Comparison of ENCODE assay signal across 12 cellular contexts in the genomic region with DNA sequence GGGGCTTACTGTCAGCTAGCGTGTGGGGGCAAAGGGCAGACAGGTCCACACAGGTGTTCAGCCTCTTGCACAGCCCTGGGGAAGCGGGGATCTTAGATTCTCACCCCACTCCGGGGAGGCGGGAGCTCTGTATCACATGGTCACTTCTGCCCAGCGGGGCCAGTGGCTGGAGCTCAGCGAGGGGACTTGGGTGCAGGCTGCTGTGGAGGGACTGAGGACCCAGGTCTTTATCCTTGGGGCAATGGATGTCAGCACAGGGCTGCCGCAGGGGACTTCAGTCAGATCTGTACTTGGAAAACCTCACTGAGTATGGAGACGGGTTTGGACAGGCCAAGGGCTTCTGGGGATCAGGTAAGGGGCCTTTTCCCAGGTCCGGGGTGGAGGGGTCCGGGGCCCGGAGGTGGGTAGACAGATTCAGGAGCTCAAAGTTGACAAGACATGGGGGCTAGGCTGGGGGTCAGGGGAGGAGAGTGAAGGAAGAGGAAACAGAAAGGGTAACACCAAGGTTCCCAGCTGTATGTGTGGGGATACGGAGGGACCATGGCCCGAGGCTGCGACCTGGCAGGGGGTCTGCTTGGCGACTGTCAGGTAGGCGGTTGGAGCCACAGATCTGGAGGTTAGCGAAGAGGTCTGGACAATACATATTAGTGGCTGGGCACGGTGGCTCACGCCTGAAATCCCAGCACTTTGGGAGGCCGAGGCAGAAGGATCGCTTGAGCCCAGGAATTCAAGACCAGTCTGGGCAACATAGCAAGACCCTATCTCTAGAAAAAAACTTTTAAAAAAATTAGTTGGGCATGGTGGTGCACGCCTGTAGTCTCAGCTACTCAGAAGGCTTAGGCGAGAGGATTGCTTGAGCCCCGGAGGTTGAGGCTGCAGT. TPM values are rescaled to one million over a fixed set of nuclear protein-coding genes. Genes with fewer than 3 reads are reported as not detected.
A peak's percentile ranks its signal among the peaks of the same experiment; 100 is the strongest.
DNase-seq lines count a peak whose midpoint lies in the region; ATAC-seq and TF ChIP-seq lines count a peak whose summit lies in the region.
"Had no signal": no experiment of that assay in that cellular context is flagged by ENCODE, and none has a peak within 500 bp of the region (broad histone marks: within the 10 kb centered on the region; RNA-seq: fewer than 3 reads in every experiment).

No MANE protein-coding gene starts in this region.

- no peak overlapping the region for H3K4me3 Mint-ChIP-seq in CD14-positive monocyte
- H3K4me3 Mint-ChIP-seq in neural progenitor cell: peak overlapping the region; percentile 67

- no peaks in the 10 kb centered on the region for H3K36me3 ChIP-seq in H7 (replicated peaks; ENCODE audit: control insufficient read depth, insufficient read depth, low read length)
- H3K36me3 ChIP-seq in neural progenitor cell: no peaks in the 10 kb centered on the region

- peaks cover 31% of the 10 kb centered on the region for H3F3A ChIP-seq in neural progenitor cell (ENCODE audit: low read depth)

- H3K27ac ChIP-seq in neural progenitor cell: no peak overlapping the region
- H3K27ac ChIP-seq: SK-N-MC had no signal

- no peak overlapping the region for H2AFZ ChIP-seq in neural progenitor cell (replicated peaks)

- ATAC-seq in HG02884 (IDR thresholded peaks at IDR 0.05; ENCODE audit: unreplicated experiment) (no peak), GM18868 (IDR thresholded peaks at IDR 0.05; ENCODE audit: unreplicated experiment) (no peak), GM18909 (IDR thresholded peaks at IDR 0.05; ENCODE audit: poor library complexity, unreplicated experiment) (no peak)

- peak; percentile 40 for DNase-seq in CD14-positive monocyte (ENCODE audit: low spot score)
- peak; percentile 45 for DNase-seq in H7
- DNase-seq in epidermal melanocyte (ENCODE audit: insufficient read length, low spot score): peak; percentile 13
- no peak for DNase-seq in neural progenitor cell (ENCODE audit: low spot score)
- DNase-seq in globus pallidus (ENCODE audit: low spot score): no peak
- DNase-seq: dermis blood vessel endothelial cell, NCI-H2081 treated with DMSO at 0.1 percent for 48 hours, NCI-H524 treated with DMSO at 0.1 percent for 48 hours had no signal

- H3K27me3 Mint-ChIP-seq in CD14-positive monocyte (ENCODE audit: low read depth in 3 of 3) (peaks cover 7 to 18% (median 11%) of the 10 kb centered on the region in 3 donors), neural progenitor cell (ENCODE audit: insufficient read depth, low read depth) (peaks cover 6% of the 10 kb centered on the region)

- no peaks in the 10 kb centered on the region for H3K27me3 ChIP-seq in H7 (ENCODE audit: control insufficient read depth, insufficient read depth, low read length)
- peaks cover 11% of the 10 kb centered on the region for H3K27me3 ChIP-seq in neural progenitor cell

- peaks cover 29% of the 10 kb centered on the region for H3K4me1 Mint-ChIP-seq in CD14-positive monocyte
- H3K4me1 Mint-ChIP-seq in neural progenitor cell: peaks cover 35% of the 10 kb centered on the region

- H3K4me3 ChIP-seq in H7 (ENCODE audit: insufficient read depth, low read depth, low read length) (no peak overlapping the region), neural progenitor cell (no peak overlapping the region)
- H3K4me3 ChIP-seq: SK-N-MC had no signal

- H3K79me2 ChIP-seq in neural progenitor cell (ENCODE audit: low read depth): no peaks in the 10 kb centered on the region

- H3K9me3 Mint-ChIP-seq in CD14-positive monocyte (peaks cover 0 to 7% (median 5%) of the 10 kb centered on the region in 7 donors), neural progenitor cell (peaks cover 12% of the 10 kb centered on the region)

- TF ChIP-seq CTCF in CD14-positive monocyte (IDR thresholded peaks at IDR 0.05) (no peak), neural progenitor cell (IDR thresholded peaks at IDR 0.05) (no peak)

- peaks cover 18% of the 10 kb centered on the region for H3K4me1 ChIP-seq in neural progenitor cell

- H3K27ac Mint-ChIP-seq in CD14-positive monocyte: no peak overlapping the region
- peak overlapping the region; percentile 93 for H3K27ac Mint-ChIP-seq in neural progenitor cell

- H3K36me3 Mint-ChIP-seq in CD14-positive monocyte (no peaks in the 10 kb centered on the region), neural progenitor cell (peaks cover 3% of the 10 kb centered on the region)

- intact Hi-C loops in CD14-positive monocyte (cut with micrococcal nuclease): loop anchor here in 1 of 2 donors (5.0 kb wide), 1 partner anchor 82 kb away; no protein-coding TSS in a partner anchor

- peaks cover 8% of the 10 kb centered on the region for H3K9me3 ChIP-seq in neural progenitor cell (ENCODE audit: low read depth)

- H3K4me2 ChIP-seq in neural progenitor cell: no peak overlapping the region

- no peak overlapping the region for H3K9ac ChIP-seq in neural progenitor cell

- no peaks in the 10 kb centered on the region for H4K20me1 ChIP-seq in neural progenitor cell (ENCODE audit: low read depth)

RNA-seq across cellular contexts. Expression of a gene that starts 15.1 kb away (rescaled TPM):
- 10 to 100 TPM in 1 of 2 donors, 1 to 10 TPM in 1; 8.6 to 11.2 TPM for polyA plus RNA-seq in CD14-positive monocyte
- 14.9 and 19.5 TPM in 2 replicates for total RNA-seq in H7 (2014; rRNA removed; shearing (Covaris generic))
- 15.6 and 16.1 TPM in 2 replicates for total RNA-seq in neural progenitor cell (ENCODE audit: low replicate concordance)

RNA-seq across cellular contexts. Expression of a gene that starts 28.2 kb away (rescaled TPM):
- polyA plus RNA-seq in CD14-positive monocyte: 10 to 100 TPM; 44.1 to 44.8 TPM
- total RNA-seq in H7 (2014; rRNA removed; shearing (Covaris generic)): 13.0 and 15.0 TPM in 2 replicates
- total RNA-seq in neural progenitor cell (ENCODE audit: low replicate concordance): 11.5 and 20.9 TPM in 2 replicates

Comparison
In these comparisons a context has a peak if more than half of its experiments do, and no peak if none do; other contexts are left out.
1. DNase-seq: peak in CD14-positive monocyte (single experiment), H7 (single experiment) and epidermal melanocyte (single experiment); none in neural progenitor cell (single experiment) and globus pallidus (single experiment).